18 cellular contexts compared by ENCODE assay signal in the genomic region with DNA sequence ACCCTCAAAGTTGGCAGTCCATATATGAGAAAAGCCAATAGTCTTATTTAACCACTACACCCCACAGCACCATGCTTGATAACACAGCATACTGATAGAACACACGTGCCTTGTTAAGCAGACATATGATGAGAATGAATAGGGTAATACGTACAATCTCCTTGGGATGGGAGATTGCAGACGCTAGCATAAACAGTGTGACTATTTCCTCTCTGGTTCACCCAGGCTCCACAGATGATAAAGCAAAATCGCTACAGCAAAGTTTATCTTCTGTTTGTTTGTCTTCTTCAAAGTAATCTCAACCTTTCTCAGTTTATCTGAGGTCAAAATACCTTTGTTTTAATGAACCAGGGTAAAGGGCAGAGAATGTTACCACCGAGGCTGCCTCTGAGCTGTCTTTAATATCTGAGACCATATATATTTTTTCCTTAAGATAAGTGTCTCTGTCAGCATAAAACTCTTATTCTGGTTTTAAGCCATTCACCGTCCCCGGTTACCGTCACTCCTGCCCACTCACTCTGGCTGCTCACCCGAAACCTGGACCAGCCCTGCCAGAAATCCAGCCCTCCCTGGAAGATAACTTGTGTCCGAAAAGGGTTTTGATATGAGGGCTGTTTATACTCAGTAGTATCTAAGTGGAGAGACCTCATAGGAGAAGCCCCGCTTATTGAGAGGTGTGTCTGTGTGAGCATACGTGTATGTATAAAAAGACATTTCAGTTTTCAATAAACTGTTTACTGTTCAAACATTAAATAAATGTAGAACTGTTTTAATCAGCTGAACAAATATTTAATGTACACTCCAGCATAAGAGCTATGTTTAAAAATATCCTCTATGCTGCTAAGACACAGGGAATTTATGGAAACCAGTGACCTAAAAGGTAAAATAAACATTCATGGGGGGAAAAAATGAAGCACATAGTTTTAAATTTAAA.
DNase-seq lines count a peak whose midpoint lies in the region; ATAC-seq and TF ChIP-seq lines count a peak whose summit lies in the region.
"Had no signal": no experiment of that assay in that cellular context is flagged by ENCODE, and none has a peak within 500 bp of the region (broad histone marks: within the 10 kb centered on the region; RNA-seq: fewer than 3 reads in every experiment).

No MANE protein-coding gene starts in this region.

- H3K4me1 ChIP-seq in left lung (no peaks in the 10 kb centered on the region), right atrium auricular region (peaks cover 0 to 5% of the 10 kb centered on the region in 2 donors)

- H3K27me3 ChIP-seq in left lung (no peaks in the 10 kb centered on the region), right atrium auricular region (no peaks in the 10 kb centered on the region)
- H3K27me3 ChIP-seq: cardiac muscle cell, vagina had no signal

- no peak overlapping the region for H3K4me3 ChIP-seq in left lung
- H3K4me3 ChIP-seq in right atrium auricular region, result no peak overlapping the region
- H3K4me3 ChIP-seq: cardiac muscle cell, GM23248, vagina had no signal

- ATAC-seq in left lung (peak; percentile 86), GM21723 (IDR thresholded peaks at IDR 0.05; ENCODE audit: unreplicated experiment) (no peak), HG02678 (IDR thresholded peaks at IDR 0.05; ENCODE audit: unreplicated experiment) (no peak)
- ATAC-seq: natural killer cell, Panc1 had no signal

- H3K36me3 ChIP-seq in left lung, result no peaks in the 10 kb centered on the region
- H3K36me3 ChIP-seq in right atrium auricular region, result no peaks in the 10 kb centered on the region
- H3K36me3 ChIP-seq: cardiac muscle cell, vagina had no signal

- peak overlapping the region; percentile 66 for H3K27ac Mint-ChIP-seq in type B pancreatic cell
- H3K27ac Mint-ChIP-seq: activated naive CD8-positive, alpha-beta T cell; CD4-positive, alpha-beta T cell; natural killer cell; stimulated activated naive CD8-positive, alpha-beta T cell treated with anti-CD3 and anti-CD28 coated beads, Interleukin-15, Interleukin-2, amounts not matched to agents 100 ng/mL and 50 ng/mL, for 24 hours had no signal

- peak overlapping the region in 1 of 2 donors; percentile 10 for H3K27ac ChIP-seq in left lung
- no peak overlapping the region for H3K27ac ChIP-seq in right atrium auricular region
- H3K27ac ChIP-seq: cardiac muscle cell, GM23248, vagina had no signal

- intact Hi-C loops in left lung (cut with DNase I), result no loop called here

- H3K4me1 Mint-ChIP-seq in type B pancreatic cell (ENCODE audit: unreplicated experiment), result peaks cover 40% of the 10 kb centered on the region

- H3K9me3 ChIP-seq in left lung (no peaks in the 10 kb centered on the region), right atrium auricular region (no peaks in the 10 kb centered on the region)
- H3K9me3 ChIP-seq: vagina had no signal

- TF ChIP-seq CTCF in left lung (IDR thresholded peaks at IDR 0.05) (no peak), type B pancreatic cell (conservative IDR thresholded peaks at IDR 0.05) (no peak), right atrium auricular region (IDR thresholded peaks at IDR 0.05) (no peak)

- DNase-seq in NCI-H526 treated with DMSO at 0.1 percent for 48 hours (lab: John Stamatoyannopoulos, UW) (peak; percentile 18), NCI-H526 (lab: John Stamatoyannopoulos, UW) (no peak), SK-N-DZ (ENCODE audit: low spot score) (peak; percentile 12), left lung (peak in 1 of 2 donors; percentile 49), type B pancreatic cell (ENCODE audit: extremely low spot score, unreplicated experiment) (no peak), right atrium auricular region (ENCODE audit: low spot score) (no peak)
- DNase-seq: activated T-cell treated with anti-CD3 and anti-CD28 coated beads, Interleukin-2, amount 50 U/mL, for 1 hour; CD4-positive, alpha-beta T cell; effector memory CD4-positive, alpha-beta T cell; GM23248; natural killer cell had no signal

- H3K9me3 Mint-ChIP-seq in type B pancreatic cell, result peaks cover 4% of the 10 kb centered on the region
- H3K9me3 Mint-ChIP-seq: CD4-positive, alpha-beta T cell; natural killer cell had no signal

- peak overlapping the region; percentile 47 for H3K4me3 Mint-ChIP-seq in type B pancreatic cell
- H3K4me3 Mint-ChIP-seq: activated naive CD8-positive, alpha-beta T cell; CD4-positive, alpha-beta T cell; natural killer cell; stimulated activated naive CD8-positive, alpha-beta T cell treated with anti-CD3 and anti-CD28 coated beads, Interleukin-15, Interleukin-2, amounts not matched to agents 100 ng/mL and 50 ng/mL, for 24 hours had no signal

- H3K27me3 Mint-ChIP-seq in type B pancreatic cell, result peaks cover 13% of the 10 kb centered on the region
- H3K27me3 Mint-ChIP-seq: activated naive CD8-positive, alpha-beta T cell; CD4-positive, alpha-beta T cell had no signal

- no peaks in the 10 kb centered on the region for H3K36me3 Mint-ChIP-seq in type B pancreatic cell
- H3K36me3 Mint-ChIP-seq: activated naive CD8-positive, alpha-beta T cell; natural killer cell had no signal

Comparison
In these comparisons a context has a peak if more than half of its experiments do, and no peak if none do; other contexts are left out.
1. DNase-seq: peak in NCI-H526 treated with DMSO at 0.1 percent for 48 hours (single experiment) and SK-N-DZ (single experiment); none in NCI-H526 (0 of 2), type B pancreatic cell (single experiment) and right atrium auricular region (single experiment).